ENCODE assay signal across 10 cellular contexts in genomic region chr12:105922670-105923102, GRCh38.
DNase-seq lines count a peak whose midpoint lies in the region; ATAC-seq and TF ChIP-seq lines count a peak whose summit lies in the region.
"Had no signal": no experiment of that assay in that cellular context is flagged by ENCODE, and none has a peak within 500 bp of the region (broad histone marks: within the 10 kb centered on the region; RNA-seq: fewer than 3 reads in every experiment).

No MANE protein-coding gene starts in this region.

- peaks cover 4% of the 10 kb centered on the region for H3K4me1 ChIP-seq in osteoblast (ENCODE audit: insufficient read depth, low read length)
- H3K4me1 ChIP-seq: Peyer's patch had no signal

- no peak overlapping the region for H3K27ac ChIP-seq in osteoblast (ENCODE audit: low read depth, low read length)
- H3K27ac ChIP-seq: Peyer's patch had no signal

- no peak overlapping the region for H3K4me2 ChIP-seq in osteoblast (ENCODE audit: insufficient read depth, low read length)

- no peak for ATAC-seq in GM21526 (IDR thresholded peaks at IDR 0.05; ENCODE audit: low FRiP score, unreplicated experiment)
- ATAC-seq in HG02571 (IDR thresholded peaks at IDR 0.05; ENCODE audit: unreplicated experiment) = no peak

- in situ Hi-C loops in GM13976 (cut with MboI; ENCODE audit: low sequenced_read_pairs, unreplicated experiment) = no loop called here

- H3K36me3 ChIP-seq in osteoblast (ENCODE audit: insufficient read depth, low read length) = no peaks in the 10 kb centered on the region
- H3K36me3 ChIP-seq: Peyer's patch had no signal

- H2AFZ ChIP-seq in osteoblast (ENCODE audit: low read length) = no peak overlapping the region

- H3K79me2 ChIP-seq in osteoblast (ENCODE audit: insufficient read depth, low read length) = no peaks in the 10 kb centered on the region

- TF ChIP-seq CTCF in choroid plexus epithelial cell (conservative IDR thresholded peaks at IDR 0.05; ENCODE audit: low read depth, low read length) = no peak
- TF ChIP-seq CTCF in osteoblast (IDR thresholded peaks at IDR 0.05; ENCODE audit: extremely low read depth, low read depth, low read length) = no peak
- no peak for TF ChIP-seq CTCF in GM13976 (IDR thresholded peaks at IDR 0.05; ENCODE audit: borderline replicate concordance, control extremely low read depth, extremely low read depth, insufficient read depth, missing control alignments)

- peak; percentile 51 for DNase-seq in Daoy (ENCODE audit: low read depth)
- peak; percentile 81 for DNase-seq in NCI-H2227 treated with DMSO at 0.1 percent for 48 hours (lab: John Stamatoyannopoulos, UW)
- peak; percentile 77 for DNase-seq in choroid plexus epithelial cell (ENCODE audit: low read depth)
- peak; percentile 69 for DNase-seq in osteoblast (ENCODE audit: insufficient read length, low spot score, missing footprints)
- DNase-seq in GM13976 (ENCODE audit: low spot score) = no peak
- DNase-seq in T-helper 9 cell = no peak
- DNase-seq: activated CD4-positive, alpha-beta T cell treated with anti-CD3 and anti-CD28 coated beads, Interleukin-2, amount 10 ng/mL, durations not matched to agents 7 days and 5 days; Peyer's patch had no signal

- no peaks in the 10 kb centered on the region for H3K9me3 ChIP-seq in osteoblast (ENCODE audit: low read depth, low read length)
- H3K9me3 ChIP-seq: Peyer's patch had no signal

- H4K20me1 ChIP-seq in osteoblast (ENCODE audit: insufficient read depth, low read length) = no peaks in the 10 kb centered on the region

- H3K4me3 ChIP-seq in choroid plexus epithelial cell (ENCODE audit: low read depth, low read length) (no peak overlapping the region), osteoblast (ENCODE audit: insufficient read depth, low read length) (no peak overlapping the region)
- H3K4me3 ChIP-seq: Peyer's patch had no signal

- H3K27me3 ChIP-seq in osteoblast (ENCODE audit: insufficient read depth, low read length) = no peaks in the 10 kb centered on the region
- H3K27me3 ChIP-seq: Peyer's patch had no signal

Comparison
In these comparisons a context has a peak if more than half of its experiments do, and no peak if none do; other contexts are left out.
1. DNase-seq: peak in Daoy (single experiment), NCI-H2227 treated with DMSO at 0.1 percent for 48 hours (single experiment), choroid plexus epithelial cell (single experiment) and osteoblast (single experiment); none in GM13976 (single experiment) and T-helper 9 cell (single experiment).